ENCODE assay signal across 29 cellular contexts in the genomic region with DNA sequence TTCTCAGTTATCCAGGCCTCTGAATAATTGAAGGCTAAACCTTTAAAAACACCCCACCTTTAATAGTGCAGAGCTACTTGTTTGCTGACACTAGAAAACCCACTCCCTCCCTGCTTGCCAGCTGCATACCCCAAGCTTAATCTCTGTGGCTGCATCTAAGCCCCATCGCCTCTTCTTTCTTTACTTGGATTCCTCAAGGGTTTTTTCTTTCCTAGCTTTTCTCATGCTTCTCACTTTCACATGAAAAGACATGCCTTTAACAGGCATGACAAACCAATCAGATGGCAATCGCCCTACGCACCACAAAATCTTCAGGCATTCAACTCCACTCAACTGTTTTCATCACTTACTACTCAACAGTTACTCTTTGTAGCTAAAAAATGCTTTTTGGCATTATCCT.
"Had no signal": no experiment of that assay in that cellular context is flagged by ENCODE, and none has a peak within 500 bp of the region (broad histone marks: within the 10 kb centered on the region; RNA-seq: fewer than 3 reads in every experiment).

No MANE protein-coding gene starts in this region.

- H3K9me3 Mint-ChIP-seq: activated CD4-positive, alpha-beta T cell treated with anti-CD3 and anti-CD28 coated beads, Interleukin-2, amount 10 ng/mL, durations not matched to agents 24 days and 14 days; activated CD8-positive, alpha-beta T cell treated with anti-CD3 and anti-CD28 coated beads for 36 hours; activated naive CD4-positive, alpha-beta T cell treated with anti-CD3 and anti-CD28 coated beads, Interleukin-2, amount 50 U/mL, for 24 hours; activated naive CD8-positive, alpha-beta T cell treated with anti-CD3 and anti-CD28 coated beads, Interleukin-2, amount 10 ng/mL, durations not matched to agents 7 days and 5 days; activated T-cell treated with anti-CD3 and anti-CD28 coated beads, Interleukin-2, amount 50 U/mL, for 24 hours; activated T-helper 2 cell treated with anti-CD3 and anti-CD28 coated beads, Interferon-gamma antibody, Interleukin-2, Interleukin-4, amounts not matched to agents 10 μg/mL and 5 μg/mL and 100 μg/mL, durations not matched to agents 14 hours and 24 hours and 36 hours had no signal

- H3K27ac ChIP-seq: body of pancreas, breast epithelium, Peyer's patch, WERI-Rb-1 had no signal

- H3K4me1 Mint-ChIP-seq: activated CD4-positive, alpha-beta T cell treated with anti-CD3 and anti-CD28 coated beads, Interleukin-2, amount 10 ng/mL, durations not matched to agents 24 days and 14 days; activated naive CD4-positive, alpha-beta T cell treated with anti-CD3 and anti-CD28 coated beads, Interleukin-2, amount 50 U/mL, for 24 hours; activated naive CD8-positive, alpha-beta T cell treated with anti-CD3 and anti-CD28 coated beads, Interleukin-2, amount 10 ng/mL, durations not matched to agents 7 days and 5 days had no signal

- H3K27me3 ChIP-seq: body of pancreas, breast epithelium, Peyer's patch had no signal

- DNase-seq: activated CD4-positive, alpha-beta T cell treated with anti-CD3 and anti-CD28 coated beads, Interleukin-2, amount 10 ng/mL, durations not matched to agents 24 days and 14 days; activated CD4-positive, alpha-beta T cell treated with anti-CD3 and anti-CD28 coated beads, Interleukin-2, amount 50 U/mL, for 4 hours; activated CD8-positive, alpha-beta T cell treated with anti-CD3 and anti-CD28 coated beads for 36 hours; activated gamma-delta T cell; activated naive CD4-positive, alpha-beta T cell treated with Interleukin-2 at 50 U/mL for 16 hours; activated naive CD8-positive, alpha-beta T cell treated with anti-CD3 and anti-CD28 coated beads, Interleukin-2, amount 10 ng/mL, durations not matched to agents 7 days and 5 days; activated T-cell treated with anti-CD3 and anti-CD28 coated beads, Interleukin-2, amount 50 U/mL, for 24 hours; amygdala; body of pancreas; caudate nucleus; cerebellar nuclear complex; NCI-H1092 treated with DMSO at 0.1 percent for 48 hours; NCI-H1417; NCI-H146; NCI-H187 treated with DMSO at 0.1 percent for 48 hours; NCI-H2081; NCI-H345; NCI-H524 treated with DMSO at 0.1 percent for 48 hours; NK-92 treated with Interleukin-12 subunit alpha and Interleukin-12 subunit beta, amount 100 ng/mL, for 24 hours; PC-3; Peyer's patch; RPMI8226; SHP77 treated with DMSO at 0.1 percent for 48 hours; T1000; WERI-Rb-1 had no signal

- H3K4me1 ChIP-seq: breast epithelium had no signal

- H3K27me3 Mint-ChIP-seq: activated T-cell treated with anti-CD3 and anti-CD28 coated beads, Interleukin-2, amount 50 U/mL, for 24 hours had no signal

- H3K36me3 Mint-ChIP-seq: activated naive CD4-positive, alpha-beta T cell treated with anti-CD3 and anti-CD28 coated beads, Interleukin-2, amount 50 U/mL, for 24 hours; activated naive CD8-positive, alpha-beta T cell treated with anti-CD3 and anti-CD28 coated beads, Interleukin-2, amount 10 ng/mL, durations not matched to agents 7 days and 5 days had no signal

- H3K4me3 ChIP-seq: body of pancreas, breast epithelium, Peyer's patch had no signal

- ATAC-seq: activated CD8-positive, alpha-beta T cell treated with anti-CD3 and anti-CD28 coated beads for 36 hours; body of pancreas; PC-3 had no signal

- H3K27ac Mint-ChIP-seq: activated CD4-positive, alpha-beta T cell treated with anti-CD3 and anti-CD28 coated beads, Interleukin-2, amount 10 ng/mL, durations not matched to agents 24 days and 14 days; activated CD8-positive, alpha-beta T cell treated with anti-CD3 and anti-CD28 coated beads for 36 hours; activated naive CD4-positive, alpha-beta T cell treated with anti-CD3 and anti-CD28 coated beads, Interleukin-2, amount 50 U/mL, for 24 hours; activated naive CD8-positive, alpha-beta T cell treated with anti-CD3 and anti-CD28 coated beads, Interleukin-2, amount 10 ng/mL, durations not matched to agents 7 days and 5 days; activated T-cell treated with anti-CD3 and anti-CD28 coated beads, Interleukin-2, amount 50 U/mL, for 24 hours; activated T-helper 2 cell treated with anti-CD3 and anti-CD28 coated beads, Interferon-gamma antibody, Interleukin-2, Interleukin-4, amounts not matched to agents 10 μg/mL and 5 μg/mL and 100 μg/mL, durations not matched to agents 14 hours and 24 hours and 36 hours had no signal

- H3K9me3 ChIP-seq: body of pancreas, breast epithelium, Peyer's patch had no signal

- FAIRE-seq: astrocyte had no signal

- H3K36me3 ChIP-seq: breast epithelium, WERI-Rb-1 had no signal

- H3K4me3 Mint-ChIP-seq: activated CD4-positive, alpha-beta T cell treated with anti-CD3 and anti-CD28 coated beads, Interleukin-2, amount 10 ng/mL, durations not matched to agents 24 days and 14 days; activated CD8-positive, alpha-beta T cell treated with anti-CD3 and anti-CD28 coated beads for 36 hours; activated naive CD4-positive, alpha-beta T cell treated with anti-CD3 and anti-CD28 coated beads, Interleukin-2, amount 50 U/mL, for 24 hours; activated naive CD8-positive, alpha-beta T cell treated with anti-CD3 and anti-CD28 coated beads, Interleukin-2, amount 10 ng/mL, durations not matched to agents 7 days and 5 days; activated T-cell treated with anti-CD3 and anti-CD28 coated beads, Interleukin-2, amount 50 U/mL, for 24 hours had no signal
